In genomic region chr6:166671434-166672061, GRCh38 we compare ENCODE assay signal across 16 cellular contexts. TPM values are rescaled to one million over a fixed set of nuclear protein-coding genes. Genes with fewer than 3 reads are reported as not detected.
DNase-seq lines count a peak whose midpoint lies in the region; ATAC-seq and TF ChIP-seq lines count a peak whose summit lies in the region.
"Had no signal": no experiment of that assay in that cellular context is flagged by ENCODE, and none has a peak within 500 bp of the region (broad histone marks: within the 10 kb centered on the region; RNA-seq: fewer than 3 reads in every experiment).

No MANE protein-coding gene starts in this region.

- intact Hi-C loops in ovary (cut with DNase I) = no loop called here

- H2BK120ac ChIP-seq in H9 (ENCODE audit: low read depth, low read length, poor library complexity, severe bottlenecking) = no peak overlapping the region

- H3T11ph ChIP-seq in H9 (ENCODE audit: low read length) = no peak overlapping the region

- H3K4me2 ChIP-seq in H9 (ENCODE audit: insufficient read depth, insufficient read length, low read length) = no peak overlapping the region

- H4K91ac ChIP-seq in H9 (ENCODE audit: insufficient read length, low read depth, low read length) = no peak overlapping the region

- no peaks in the 10 kb centered on the region; the same call in 1 of the 2 replicates for H3K4me1 ChIP-seq in H9 (ENCODE audit: insufficient read depth, low read length)
- no peaks in the 10 kb centered on the region for H3K4me1 ChIP-seq in ovary (ENCODE audit: insufficient read depth)
- H3K4me1 ChIP-seq: SJCRH30 had no signal

- no peak overlapping the region for H3K56ac ChIP-seq in H9 (ENCODE audit: insufficient read length, low read depth, low read length)

- H4K8ac ChIP-seq in H9 (replicated peaks; ENCODE audit: insufficient read length, low read depth, low read length) = no peak overlapping the region

- peaks cover 0 to 3% of the 10 kb centered on the region in 2 experiments; a peak in 2 of 5 replicates for H3K9me3 Mint-ChIP-seq in H9
- H3K9me3 Mint-ChIP-seq: HFFc6 had no signal

- no peak overlapping the region for H3K4me3 Mint-ChIP-seq in H9
- H3K4me3 Mint-ChIP-seq: HFFc6 had no signal

- no peak overlapping the region for H3K23ac ChIP-seq in H9 (ENCODE audit: insufficient read length, low read depth, low read length)

- H3K27me3 Mint-ChIP-seq in H9 (ENCODE audit: low read depth) = peaks cover 7% of the 10 kb centered on the region

- no peak overlapping the region for H4K5ac ChIP-seq in H9 (ENCODE audit: insufficient read length, low read depth, low read length)

- no peaks in the 10 kb centered on the region for H3K79me2 ChIP-seq in H9 (ENCODE audit: insufficient read depth, low read length)

- TF ChIP-seq EP300 in ovary (IDR thresholded peaks at IDR 0.05) = no peak

- TF ChIP-seq CTCF in H9 (conservative IDR thresholded peaks at IDR 0.05) = no peak
- no peak for TF ChIP-seq CTCF in fibroblast of mammary gland (conservative IDR thresholded peaks at IDR 0.05; ENCODE audit: control insufficient read depth, insufficient read depth, low read depth, low read length)
- no peak for TF ChIP-seq CTCF in ovary (IDR thresholded peaks at IDR 0.05)

- H2BK20ac ChIP-seq in H9 (ENCODE audit: low read depth, low read length, poor library complexity, severe bottlenecking) = no peak overlapping the region

- no peak for TF ChIP-seq POLR2A in ovary (IDR thresholded peaks at IDR 0.05)

- peak overlapping the region in 2 of 3 experiments; percentile 32 to 82; a peak in 3 of 7 replicates for H3K27ac Mint-ChIP-seq in H9
- H3K27ac Mint-ChIP-seq: HFFc6, progenitor cell of endocrine pancreas had no signal

- DNase-seq in H9 (no peak), RPMI8226 (peak; percentile 81), fibroblast of mammary gland (ENCODE audit: low read depth) (peak; percentile 32), ovary (peak in 3 of 5 donors; percentile 20 to 61 (median 49)), pons (ENCODE audit: low spot score) (no peak)
- DNase-seq in central memory CD4-positive, alpha-beta T cell = no peak
- DNase-seq: activated CD4-positive, alpha-beta T cell treated with anti-CD3 and anti-CD28 coated beads, Interleukin-2, amount 50 U/mL, for 4 hours; aorta; DMS79; HFFc6; Kasumi-1; NCI-H2029; SJCRH30 had no signal

- no peak overlapping the region for H2AK5ac ChIP-seq in H9 (ENCODE audit: insufficient read length, low read length)

- ATAC-seq in GM21619 (IDR thresholded peaks at IDR 0.05; ENCODE audit: unreplicated experiment) = no peak

- WGBS in H9 (ENCODE audit: extremely low coverage, insufficient read length, low lambda C conversion rate) = no CpG with 5 or more reads among the region's 12 CpGs
- 9 to 17% (median 13%) methylated on average over 12 of the region's 12 CpGs for WGBS in ovary, 3 donors

- no peak overlapping the region for H3K14ac ChIP-seq in H9 (ENCODE audit: insufficient read depth, low read length)

- no peak overlapping the region for H2BK5ac ChIP-seq in H9 (ENCODE audit: insufficient read length, low read length)

- no peaks in the 10 kb centered on the region for H3K27me3 ChIP-seq in H9 (ENCODE audit: insufficient read depth, low read length)
- no peaks in the 10 kb centered on the region for H3K27me3 ChIP-seq in ovary

- no peak overlapping the region for H2BK12ac ChIP-seq in H9 (ENCODE audit: insufficient read length, low read depth, low read length)

- no peak overlapping the region for H2BK15ac ChIP-seq in H9 (ENCODE audit: low read depth, low read length)

- no peak overlapping the region for H3K4ac ChIP-seq in H9 (ENCODE audit: low read depth, low read length)

- H2AFZ ChIP-seq in H9 (ENCODE audit: low read length) = no peak overlapping the region

- H3K79me1 ChIP-seq in H9 (ENCODE audit: insufficient read depth, low read depth, low read length, poor library complexity, severe bottlenecking) = no peaks in the 10 kb centered on the region

- H3K4me3 ChIP-seq in fibroblast of mammary gland (ENCODE audit: control insufficient read depth, low read depth, low read length) = no peak overlapping the region
- H3K4me3 ChIP-seq in ovary = no peak overlapping the region
- H3K4me3 ChIP-seq: SJCRH30 had no signal

- H3K9ac ChIP-seq in H9 (ENCODE audit: extremely low read depth, insufficient read length, low read length) = no peak overlapping the region

- no peaks in the 10 kb centered on the region; a peak in 1 of 7 replicates for H3K36me3 Mint-ChIP-seq in H9 (ENCODE audit: insufficient read depth in 1 of 3, low read depth in 3 of 3)

- no peaks in the 10 kb centered on the region for H3K23me2 ChIP-seq in H9 (ENCODE audit: insufficient read length, low read depth, low read length, poor library complexity, severe bottlenecking)

- peaks cover 15 to 20% of the 10 kb centered on the region in 2 experiments for H3K4me1 Mint-ChIP-seq in H9

- no peaks in the 10 kb centered on the region for H4K20me1 ChIP-seq in H9 (ENCODE audit: control insufficient read depth, insufficient read depth, insufficient read length)

- H3K9me3 ChIP-seq in H9 (ENCODE audit: control insufficient read depth, low read depth, low read length) = no peaks in the 10 kb centered on the region
- H3K9me3 ChIP-seq in ovary = no peaks in the 10 kb centered on the region
- H3K9me3 ChIP-seq: SJCRH30 had no signal

- H3K36me3 ChIP-seq in ovary = no peaks in the 10 kb centered on the region
- H3K36me3 ChIP-seq: SJCRH30 had no signal

- H3K18ac ChIP-seq in H9 (ENCODE audit: insufficient read length, low read depth, low read length) = no peak overlapping the region

- H3K27ac ChIP-seq in H9 (ENCODE audit: insufficient read length, low read depth, low read length) = no peak overlapping the region
- no peak overlapping the region for H3K27ac ChIP-seq in ovary
- H3K27ac ChIP-seq: C4-2B, SJCRH30 had no signal

RNA-seq across cellular contexts. Expression of gene RPS6KA2, which starts 44.5 kb away (rescaled TPM):
- total RNA-seq in H9 (2021) (10.4 and 12.3 TPM in 2 replicates), ovary (10 to 100 TPM; 25.2 to 75.5 (median 49.9) TPM)
- 10 to 100 TPM; 24.4 to 48.1 TPM for polyA plus RNA-seq in ovary

Comparison
In these comparisons a context has a peak if more than half of its experiments do, and no peak if none do; other contexts are left out.
1. DNase-seq: peak in RPMI8226 (single experiment), fibroblast of mammary gland (single experiment) and ovary (3 of 5); none in H9 (single experiment), central memory CD4-positive, alpha-beta T cell (single experiment) and pons (single experiment).